ENCODE assay signal across 9 cellular contexts in the genomic region with DNA sequence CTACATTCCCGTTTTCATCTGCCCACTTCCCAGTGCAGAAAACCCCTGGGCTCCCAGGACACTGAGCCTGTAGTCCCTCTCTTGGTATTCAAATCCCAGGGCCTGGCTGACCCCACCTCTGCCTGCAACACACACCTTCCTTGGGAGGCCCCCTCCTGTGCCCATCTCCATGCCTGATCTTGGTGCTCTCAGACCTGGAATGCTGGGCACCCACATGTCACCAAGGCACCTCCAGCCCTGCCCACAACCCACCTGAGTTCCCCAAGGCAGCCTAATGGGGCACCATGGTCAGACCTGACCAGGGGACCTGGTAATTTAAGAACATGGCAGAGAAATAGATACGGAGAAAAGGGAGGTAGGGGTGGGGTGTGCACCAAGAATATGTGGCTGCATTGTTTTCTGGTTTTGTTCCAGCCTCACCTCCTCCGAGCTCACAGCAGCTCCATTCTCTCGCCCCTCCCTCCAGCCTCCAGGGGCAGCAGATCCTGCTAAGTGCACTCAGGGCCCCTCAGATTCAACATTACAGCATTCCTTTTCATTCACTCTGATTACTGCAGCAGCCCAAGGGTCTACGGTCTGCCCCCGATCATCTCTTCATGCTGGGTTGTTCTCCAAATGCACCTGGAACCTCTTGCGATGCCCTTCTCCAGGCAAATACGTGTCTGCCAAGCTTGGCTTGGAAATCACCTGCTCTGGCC. TPM values are rescaled to one million over a fixed set of nuclear protein-coding genes. Genes with fewer than 3 reads are reported as not detected.
A peak's percentile ranks its signal among the peaks of the same experiment; 100 is the strongest.
DNase-seq lines count a peak whose midpoint lies in the region; ATAC-seq, FAIRE-seq and TF ChIP-seq lines count a peak whose summit lies in the region.
"Had no signal": no experiment of that assay in that cellular context is flagged by ENCODE, and none has a peak within 500 bp of the region (broad histone marks: within the 10 kb centered on the region; RNA-seq: fewer than 3 reads in every experiment).

No MANE protein-coding gene starts in this region.

- POLR2A ChIA-PET in A549 (lab: Yijun Ruan, JAX) = interaction anchor here (0.6 kb wide), 1 partner anchor 8 kb away, joined by 4 read pairs; no protein-coding TSS in a partner anchor

- no peaks in the 10 kb centered on the region for H3K79me2 ChIP-seq in mesendoderm (ENCODE audit: control insufficient read depth, insufficient read depth, low read length)

- intact Hi-C loops in uterus (cut with DNase I; ENCODE audit: low total_unique reads) = loop anchor here (10.0 kb wide), 1 partner anchor 51 kb away; no protein-coding TSS in a partner anchor

- TF ChIP-seq POLR2A in A549 (IDR thresholded peaks at IDR 0.05; ENCODE audit: low read length) (no peak), uterus (IDR thresholded peaks at IDR 0.05) (no peak)

- H3K4me1 ChIP-seq in A549 (peaks cover 18% of the 10 kb centered on the region), mesendoderm (ENCODE audit: control insufficient read depth, low read depth, low read length) (peaks cover 11% of the 10 kb centered on the region), uterus (no peaks in the 10 kb centered on the region)

- H4K5ac ChIP-seq in mesendoderm (ENCODE audit: low read length) = no peak overlapping the region

- H3K27me3 ChIP-seq in mesendoderm (ENCODE audit: insufficient read depth, low read length, poor library complexity) (no peaks in the 10 kb centered on the region), uterus (no peaks in the 10 kb centered on the region)

- no peak overlapping the region for H2BK120ac ChIP-seq in mesendoderm (ENCODE audit: low read depth, low read length)

- DNase-seq in A549 (ENCODE audit: low read depth in 1 of 2, low spot score in 1 of 2) (no peak), GM20000 (ENCODE audit: low spot score) (no peak), astrocyte of the cerebellum (ENCODE audit: low read depth) (no peak), mesendoderm (peak; percentile 58), uterus (no peak), activated gamma-delta T cell (lab: John Stamatoyannopoulos, UW) (no peak), AML-193 (lab: John Stamatoyannopoulos, UW) (no peak)

- H3K4me3 ChIP-seq in A549 (no peak overlapping the region), astrocyte of the cerebellum (ENCODE audit: low read depth, low read length) (peak overlapping the region; percentile 15), mesendoderm (ENCODE audit: low read length) (no peak overlapping the region), uterus (no peak overlapping the region)
- H3K4me3 ChIP-seq: lower lobe of right lung had no signal

- CTCF ChIA-PET in A549 (lab: Yijun Ruan, JAX) = interaction anchor here (0.7 to 3.6 kb wide), 46 partner anchors 8 to 389 kb away, joined by 3 to 42 read pairs (median 5); a partner anchor contains a TSS

- FAIRE-seq in A549 (lab: Jason Lieb, UNC) = no peak

- no peak overlapping the region for H2BK5ac ChIP-seq in mesendoderm (ENCODE audit: low read length)

- H3K18ac ChIP-seq in mesendoderm (ENCODE audit: low read length) = no peak overlapping the region

- H3K4me2 ChIP-seq in A549 (peak overlapping the region; percentile 31; the same call in 2 of the 3 replicates), mesendoderm (ENCODE audit: low read length) (no peak overlapping the region)

- H3K4ac ChIP-seq in mesendoderm (ENCODE audit: low read depth, low read length) = no peak overlapping the region

- WGBS in A549 (ENCODE audit: missing lambda C conversion rate) = 74% methylated on average over 8 of the region's 8 CpGs
- no CpG with 5 or more reads among the region's 8 CpGs for WGBS in mesendoderm (ENCODE audit: extremely low coverage, insufficient coverage, low lambda C conversion rate)

- ATAC-seq in A549 = peak; percentile 71 to 72; a peak in 5 of 6 replicates
- ATAC-seq in HG02759 (IDR thresholded peaks at IDR 0.05; ENCODE audit: unreplicated experiment) = no peak

- H3K27ac ChIP-seq in A549 (peak overlapping the region in 1 of 2 experiments; percentile 32; a peak in 2 of 6 replicates), mesendoderm (ENCODE audit: low read depth, low read length) (no peak overlapping the region), uterus (peak overlapping the region in 1 of 2 donors; percentile 16)
- H3K27ac ChIP-seq: lower lobe of right lung had no signal

- TF ChIP-seq CTCF in A549 (IDR thresholded peaks at IDR 0.05) (no peak), GM20000 (IDR thresholded peaks at IDR 0.05; ENCODE audit: extremely low read depth, missing control alignments) (peak; percentile 1), astrocyte of the cerebellum (IDR thresholded peaks at IDR 0.05; ENCODE audit: low read depth, low read length, missing control alignments) (no peak), uterus (IDR thresholded peaks at IDR 0.05) (no peak)

- peak overlapping the region; percentile 52 for H3K56ac ChIP-seq in mesendoderm (ENCODE audit: low read length)

- H2BK15ac ChIP-seq in mesendoderm (replicated peaks; ENCODE audit: low read depth) = no peak overlapping the region

- H2AK5ac ChIP-seq in mesendoderm (ENCODE audit: low read length) = no peak overlapping the region

- no peak overlapping the region for H3K23ac ChIP-seq in mesendoderm (ENCODE audit: low read length)

- H3K9me3 ChIP-seq in A549 = no peaks in the 10 kb centered on the region
- H3K9me3 ChIP-seq in uterus = no peaks in the 10 kb centered on the region
- H3K9me3 ChIP-seq: lower lobe of right lung had no signal

- H4K8ac ChIP-seq in mesendoderm (ENCODE audit: low read depth, low read length) = no peak overlapping the region

- H3K36me3 ChIP-seq in mesendoderm (ENCODE audit: control insufficient read depth, insufficient read depth, low read length) (no peaks in the 10 kb centered on the region), uterus (no peaks in the 10 kb centered on the region)
- H3K36me3 ChIP-seq: lower lobe of right lung had no signal

- TF ChIP-seq RAD21 in A549 (conservative IDR thresholded peaks at IDR 0.05 in 1 of 2, IDR thresholded peaks at IDR 0.05 in 1 of 2) = no peak

- in situ Hi-C loops in astrocyte of the cerebellum (cut with HindIII; ENCODE audit: low sequenced_read_pairs) = loop anchor here (25.0 kb wide), 1 partner anchor 216 kb away; a partner anchor contains a TSS

- H3K79me1 ChIP-seq in mesendoderm (ENCODE audit: low read length) = no peaks in the 10 kb centered on the region

- no peak for TF ChIP-seq EP300 in A549 (IDR thresholded peaks at IDR 0.05)

- H3K9ac ChIP-seq in mesendoderm (ENCODE audit: low read length) = peak overlapping the region; percentile 31

TF ChIP-seq in A549, 52 proteins besides CTCF, POLR2A, EP300 and RAD21 (continues in another document):
- TF ChIP-seq ZNF302 (CRISPR knock-in tag; IDR thresholded peaks at IDR 0.05) = no peak
- TF ChIP-seq KDM1A (IDR thresholded peaks at IDR 0.05; ENCODE audit: low read depth) = no peak
- no peak for TF ChIP-seq GATA3 (IDR thresholded peaks at IDR 0.05; ENCODE audit: borderline replicate concordance)
- TF ChIP-seq, protein P1, sequence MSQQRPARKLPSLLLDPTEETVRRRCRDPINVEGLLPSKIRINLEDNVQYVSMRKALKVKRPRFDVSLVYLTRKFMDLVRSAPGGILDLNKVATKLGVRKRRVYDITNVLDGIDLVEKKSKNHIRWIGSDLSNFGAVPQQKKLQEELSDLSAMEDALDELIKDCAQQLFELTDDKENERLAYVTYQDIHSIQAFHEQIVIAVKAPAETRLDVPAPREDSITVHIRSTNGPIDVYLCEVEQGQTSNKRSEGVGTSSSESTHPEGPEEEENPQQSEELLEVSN (IDR thresholded peaks at IDR 0.05; ENCODE audit: borderline replicate concordance, low read depth) = no peak
- TF ChIP-seq CBX8 (IDR thresholded peaks at IDR 0.05) = no peak
- TF ChIP-seq, protein P2, sequence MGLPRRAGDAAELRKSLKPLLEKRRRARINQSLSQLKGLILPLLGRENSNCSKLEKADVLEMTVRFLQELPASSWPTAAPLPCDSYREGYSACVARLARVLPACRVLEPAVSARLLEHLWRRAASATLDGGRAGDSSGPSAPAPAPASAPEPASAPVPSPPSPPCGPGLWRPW (IDR thresholded peaks at IDR 0.05) = no peak
- TF ChIP-seq HOXB13 (CRISPR knock-in tag; IDR thresholded peaks at IDR 0.05; ENCODE audit: low read depth) = no peak
- TF ChIP-seq HOXB5 (CRISPR knock-in tag; IDR thresholded peaks at IDR 0.05) = no peak
- TF ChIP-seq FOSB (CRISPR knock-in tag; IDR thresholded peaks at IDR 0.05) = no peak
- TF ChIP-seq, protein P3, sequence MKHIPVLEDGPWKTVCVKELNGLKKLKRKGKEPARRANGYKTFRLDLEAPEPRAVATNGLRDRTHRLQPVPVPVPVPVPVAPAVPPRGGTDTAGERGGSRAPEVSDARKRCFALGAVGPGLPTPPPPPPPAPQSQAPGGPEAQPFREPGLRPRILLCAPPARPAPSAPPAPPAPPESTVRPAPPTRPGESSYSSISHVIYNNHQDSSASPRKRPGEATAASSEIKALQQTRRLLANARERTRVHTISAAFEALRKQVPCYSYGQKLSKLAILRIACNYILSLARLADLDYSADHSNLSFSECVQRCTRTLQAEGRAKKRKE (CRISPR knock-in tag; IDR thresholded peaks at IDR 0.05; ENCODE audit: low read depth) = no peak
- TF ChIP-seq JUN (IDR thresholded peaks at IDR 0.05) = no peak

RNA-seq across cellular contexts. Expression of a gene that starts 9.2 kb away (rescaled TPM):
- polyA plus RNA-seq in A549 (2011; rRNA removed) (944 and 1,087 TPM in 2 replicates), A549 (2017; fragmentation: RNase III; extraction: RNeasy Plus Mini Kit Qiagen cat#74134 plus additional on column Dnase treatment) (1,680 to 2,326 TPM (median 1,864 TPM) in 3 replicates)
- 384 and 510 TPM in 2 replicates for polyA plus RNA-seq in A549 (2012; cell fraction: cytosol; rRNA removed)
- polyA plus RNA-seq in A549 (2012; cell fraction: nucleus; rRNA removed) = 279 and 366 TPM in 2 replicates
- polyA minus RNA-seq in A549 (2011; rRNA and poly(A)+ RNA removed) = 429 and 465 TPM in 2 replicates
- 1,232 TPM for polyA plus RNA-seq in mesendoderm (2013, experiment 1 of 2)
- polyA plus RNA-seq in mesendoderm (2013, experiment 2 of 2) = 1,230 TPM
- 100 to 1,000 TPM; 208 to 800 (median 247) TPM for total RNA-seq in uterus

RNA-seq across cellular contexts. Expression of a gene that starts 43.7 kb away (rescaled TPM):
- polyA plus RNA-seq in A549 (2011; rRNA removed) (17.6 and 20.6 TPM in 2 replicates), A549 (2017; fragmentation: RNase III; extraction: RNeasy Plus Mini Kit Qiagen cat#74134 plus additional on column Dnase treatment) (19.5 to 21.6 TPM (median 20.4 TPM) in 3 replicates)
- 13.3 and 15.1 TPM in 2 replicates for polyA plus RNA-seq in A549 (2012; cell fraction: cytosol; rRNA removed)
- polyA plus RNA-seq in A549 (2012; cell fraction: nucleus; rRNA removed) = 14.8 and 18.4 TPM in 2 replicates
- polyA minus RNA-seq in A549 (2011; rRNA and poly(A)+ RNA removed) = 29.8 and 33.4 TPM in 2 replicates
- 15.4 TPM for polyA plus RNA-seq in mesendoderm (2013, experiment 1 of 2)
- 14.5 TPM for polyA plus RNA-seq in mesendoderm (2013, experiment 2 of 2)
- 10 to 100 TPM; 45.9 to 81.8 (median 53.7) TPM for total RNA-seq in uterus
